ENCODE assay signal across 30 cellular contexts in the genomic region with DNA sequence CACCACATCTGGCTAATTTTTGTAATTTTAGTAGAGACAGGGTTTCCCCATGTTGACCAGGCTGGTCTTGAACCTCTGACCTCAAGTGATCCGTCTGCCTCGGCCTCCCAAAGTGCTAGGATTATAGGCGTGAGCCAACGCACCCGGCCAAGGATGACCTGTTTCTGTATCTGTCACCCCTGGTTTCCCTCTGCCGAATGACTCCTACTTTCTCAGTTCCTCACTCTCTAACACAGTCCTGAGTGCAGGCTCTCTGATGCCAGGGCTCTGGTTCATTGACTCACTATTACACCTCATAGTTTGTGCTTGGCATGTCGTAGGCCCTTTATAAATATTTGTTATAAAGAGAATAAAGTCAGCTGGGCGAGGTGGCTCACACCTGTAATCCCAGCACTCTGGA. TPM values are rescaled to one million over a fixed set of nuclear protein-coding genes. Genes with fewer than 3 reads are reported as not detected.
"Had no signal": no experiment of that assay in that cellular context is flagged by ENCODE, and none has a peak within 500 bp of the region (broad histone marks: within the 10 kb centered on the region; RNA-seq: fewer than 3 reads in every experiment).

No MANE protein-coding gene starts in this region.

- H3K9me3 Mint-ChIP-seq: activated naive CD4-positive, alpha-beta T cell treated with anti-CD3 and anti-CD28 coated beads, Interleukin-2, amount 50 U/mL, for 24 hours; activated naive CD8-positive, alpha-beta T cell treated with anti-CD3 and anti-CD28 coated beads, Interleukin-2, amount 50 U/mL, for 24 hours; activated T-cell treated with anti-CD3 and anti-CD28 coated beads, Interleukin-2, amount 50 U/mL, for 4 hours; activated T-helper 17 cell treated with anti-CD3 and anti-CD28 coated beads, Interleukin-2, amount 50 U/mL, for 72 hours; immature natural killer cell had no signal

- H3K4me1 Mint-ChIP-seq: activated naive CD4-positive, alpha-beta T cell treated with anti-CD3 and anti-CD28 coated beads, Interleukin-2, amount 50 U/mL, for 24 hours; activated naive CD8-positive, alpha-beta T cell treated with anti-CD3 and anti-CD28 coated beads, Interleukin-2, amount 50 U/mL, for 24 hours; activated T-helper 17 cell treated with anti-CD3 and anti-CD28 coated beads, Interleukin-2, amount 50 U/mL, for 72 hours; immature natural killer cell; naive thymus-derived CD4-positive, alpha-beta T cell had no signal

- H3K9me3 ChIP-seq: pancreas, prostate gland, sigmoid colon had no signal

- DNase-seq: activated CD4-positive, alpha-beta T cell treated with anti-CD3 and anti-CD28 coated beads for 4 hours; activated CD4-positive, alpha-beta T cell treated with anti-CD3 and anti-CD28 coated beads, Interleukin-2, amount 50 U/mL, for 48 hours; activated gamma-delta T cell treated with Interleukin-2 at 50 U/mL for 16 hours; activated naive CD8-positive, alpha-beta T cell treated with anti-CD3 and anti-CD28 coated beads, Interleukin-2, amount 50 U/mL, for 24 hours; activated T-cell treated with anti-CD3 and anti-CD28 coated beads, Interleukin-2, amount 50 U/mL, for 4 hours; amygdala; caudate nucleus; cortex of kidney; foreskin fibroblast; heart left ventricle; hypothalamus; immature natural killer cell; kidney; left colon; midbrain; naive thymus-derived CD4-positive, alpha-beta T cell; pancreas; retina; sigmoid colon; small intestine; stimulated activated CD4-positive, alpha-beta T cell treated with anti-CD3 and anti-CD28 coated beads, Interleukin-1b, Interleukin-23, amount 100 ng/mL, for 48 hours; stimulated activated CD4-positive, alpha-beta T cell treated with anti-CD3 and anti-CD28 coated beads, Interleukin-4, amount 100 ng/mL, for 4 hours; stimulated activated CD8-positive, alpha-beta memory T cell treated with anti-CD3 and anti-CD28 coated beads, Interleukin-4, amount 100 ng/mL, for 48 hours; stimulated activated naive CD4-positive, alpha-beta T cell treated with Interleukin-2 at 50 U/mL for 16 hours had no signal

- H3K36me3 ChIP-seq: heart left ventricle, pancreas, prostate gland, sigmoid colon, tibial nerve had no signal

- H3K4me3 Mint-ChIP-seq: activated naive CD4-positive, alpha-beta T cell treated with anti-CD3 and anti-CD28 coated beads, Interleukin-2, amount 50 U/mL, for 24 hours; activated naive CD8-positive, alpha-beta T cell treated with anti-CD3 and anti-CD28 coated beads, Interleukin-2, amount 50 U/mL, for 24 hours; activated T-cell treated with anti-CD3 and anti-CD28 coated beads, Interleukin-2, amount 50 U/mL, for 4 hours; activated T-helper 17 cell treated with anti-CD3 and anti-CD28 coated beads, Interleukin-2, amount 50 U/mL, for 72 hours; immature natural killer cell; naive thymus-derived CD4-positive, alpha-beta T cell had no signal

- H3K4me1 ChIP-seq: heart left ventricle, pancreas, prostate gland, sigmoid colon, tibial nerve had no signal

- H3K36me3 Mint-ChIP-seq: activated naive CD4-positive, alpha-beta T cell treated with anti-CD3 and anti-CD28 coated beads, Interleukin-2, amount 50 U/mL, for 24 hours had no signal

- H3K27me3 Mint-ChIP-seq: activated T-helper 17 cell treated with anti-CD3 and anti-CD28 coated beads, Interleukin-2, amount 50 U/mL, for 72 hours had no signal

- H3K4me3 ChIP-seq: heart left ventricle, pancreas, prostate gland, sigmoid colon, tibial nerve had no signal

- H3K27ac ChIP-seq: heart left ventricle, pancreas, prostate gland, sigmoid colon, tibial nerve had no signal

- H3K27me3 ChIP-seq: heart left ventricle, pancreas, sigmoid colon, tibial nerve had no signal

- H3K27ac Mint-ChIP-seq: activated naive CD4-positive, alpha-beta T cell treated with anti-CD3 and anti-CD28 coated beads, Interleukin-2, amount 50 U/mL, for 24 hours; activated naive CD8-positive, alpha-beta T cell treated with anti-CD3 and anti-CD28 coated beads, Interleukin-2, amount 50 U/mL, for 24 hours; activated T-helper 17 cell treated with anti-CD3 and anti-CD28 coated beads, Interleukin-2, amount 50 U/mL, for 72 hours; immature natural killer cell; naive thymus-derived CD4-positive, alpha-beta T cell had no signal

RNA-seq across cellular contexts. Expression of gene SERPINF2, which starts 47.3 kb away (rescaled TPM):
- total RNA-seq: endothelial cell of umbilical vein, temporal lobe had no signal
